In genomic region chr16:88759245-88759975, GRCh38 we compare ENCODE assay signal across 1 cellular context.
A peak's percentile ranks its signal among the peaks of the same experiment; 100 is the strongest.
TF ChIP-seq lines count a peak whose summit lies in the region.

No MANE protein-coding gene starts in this region.

TF ChIP-seq in HepG2, 621 proteins besides CTCF, POLR2A, EP300 and RAD21 (continued from another document and continues in another):
- peak; percentile 77 for TF ChIP-seq PAXIP1 (CRISPR knock-in tag; conservative IDR thresholded peaks at IDR 0.05)
- TF ChIP-seq MAX (IDR thresholded peaks at IDR 0.05) = peak; percentile 72; the same call in 1 of the 2 replicates
- TF ChIP-seq ZNF598 (CRISPR knock-in tag; IDR thresholded peaks at IDR 0.05; ENCODE audit: borderline replicate concordance) = peak; percentile 81; the same call in 1 of the 2 replicates
- 0 out of 2 replicates have a peak, but pooled peaks have one; percentile 30 for TF ChIP-seq KDM4B (CRISPR knock-in tag; IDR thresholded peaks at IDR 0.05)
- TF ChIP-seq SCMH1 (CRISPR knock-in tag; IDR thresholded peaks at IDR 0.05; ENCODE audit: borderline replicate concordance) = no peak
- TF ChIP-seq CHD2 (IDR thresholded peaks at IDR 0.05; ENCODE audit: low read depth, low read length) = no peak
- peak; percentile 77 for TF ChIP-seq KLF6 (CRISPR knock-in tag; IDR thresholded peaks at IDR 0.05)
- TF ChIP-seq ZNF687 (CRISPR knock-in tag; IDR thresholded peaks at IDR 0.05) = peak; percentile 94
- no peak for TF ChIP-seq HNRNPH1 (optimal IDR thresholded peaks at IDR 0.05; ENCODE audit: low read depth, low read length)
- TF ChIP-seq TBX3 (IDR thresholded peaks at IDR 0.05; ENCODE audit: borderline replicate concordance) = no peak
- no peak for TF ChIP-seq BCLAF1 (IDR thresholded peaks at IDR 0.05)
- TF ChIP-seq ZBTB1 (CRISPR knock-in tag; IDR thresholded peaks at IDR 0.05; ENCODE audit: borderline replicate concordance) = no peak
- TF ChIP-seq ISX (CRISPR knock-in tag; conservative IDR thresholded peaks at IDR 0.05) = no peak
- no peak for TF ChIP-seq NKX3-1 (CRISPR knock-in tag; IDR thresholded peaks at IDR 0.05)
- peak; percentile 60; the same call in 1 of the 2 replicates for TF ChIP-seq TFE3 (CRISPR knock-in tag; IDR thresholded peaks at IDR 0.05)
- peak; percentile 29; the same call in 1 of the 2 replicates for TF ChIP-seq ZNF543 (CRISPR knock-in tag; IDR thresholded peaks at IDR 0.05)
- no peak for TF ChIP-seq PLRG1 (conservative IDR thresholded peaks at IDR 0.05)
- TF ChIP-seq IKZF5 (CRISPR knock-in tag; IDR thresholded peaks at IDR 0.05) = peak; percentile 84
- peak; percentile 86; the same call in 1 of the 2 replicates for TF ChIP-seq DNMT1 (CRISPR knock-in tag; IDR thresholded peaks at IDR 0.05)
- TF ChIP-seq CEBPG (CRISPR knock-in tag; IDR thresholded peaks at IDR 0.05) = 0 out of 2 replicates have a peak, but pooled peaks have one; percentile 17
- no peak for TF ChIP-seq ZNF496 (CRISPR knock-in tag; IDR thresholded peaks at IDR 0.05; ENCODE audit: insufficient replicate concordance)
- peak; percentile 77 for TF ChIP-seq HOXA3 (CRISPR knock-in tag; IDR thresholded peaks at IDR 0.05)
- TF ChIP-seq ZNF615 (CRISPR knock-in tag; IDR thresholded peaks at IDR 0.05; ENCODE audit: borderline replicate concordance) = no peak
- TF ChIP-seq NFYC (CRISPR knock-in tag; IDR thresholded peaks at IDR 0.05) = 0 out of 2 replicates have a peak, but pooled peaks have one; percentile 10
- 0 out of 2 replicates have a peak, but pooled peaks have one; percentile 48 for TF ChIP-seq MEIS2 (CRISPR knock-in tag; IDR thresholded peaks at IDR 0.05)
- TF ChIP-seq RARA (CRISPR knock-in tag; IDR thresholded peaks at IDR 0.05) = peak; percentile 54
- TF ChIP-seq ZNF780A (CRISPR knock-in tag; IDR thresholded peaks at IDR 0.05) = no peak
- no peak for TF ChIP-seq CBX2 (IDR thresholded peaks at IDR 0.05; ENCODE audit: low read depth, low read length)
- TF ChIP-seq CBX2 (CRISPR knock-in tag; IDR thresholded peaks at IDR 0.05; ENCODE audit: low read depth) = no peak
- TF ChIP-seq HDAC2 (CRISPR knock-in tag; IDR thresholded peaks at IDR 0.05) = peak; percentile 94
- peak; percentile 89 for TF ChIP-seq AGO2 (optimal IDR thresholded peaks at IDR 0.05; ENCODE audit: low read depth, low read length)
- 0 out of 2 replicates have a peak, but pooled peaks have one; percentile 46 for TF ChIP-seq AHR (CRISPR knock-in tag; IDR thresholded peaks at IDR 0.05)
- peak; percentile 67 for TF ChIP-seq ZNF121 (CRISPR knock-in tag; IDR thresholded peaks at IDR 0.05)
- TF ChIP-seq ZNF367 (CRISPR knock-in tag; IDR thresholded peaks at IDR 0.05; ENCODE audit: borderline replicate concordance) = no peak
- no peak for TF ChIP-seq ELF4 (CRISPR knock-in tag; IDR thresholded peaks at IDR 0.05; ENCODE audit: borderline replicate concordance)
- peak; percentile 91 for TF ChIP-seq ZSCAN31 (CRISPR knock-in tag; IDR thresholded peaks at IDR 0.05; ENCODE audit: low read depth)
- peak; percentile 52; the same call in 1 of the 2 replicates for TF ChIP-seq ZNF160 (CRISPR knock-in tag; IDR thresholded peaks at IDR 0.05)
- no peak for TF ChIP-seq ZBTB42 (CRISPR knock-in tag; IDR thresholded peaks at IDR 0.05)
- TF ChIP-seq HNRNPL (IDR thresholded peaks at IDR 0.05; ENCODE audit: low read depth, low read length) = peak; percentile 92
- no peak for TF ChIP-seq ZNF337 (CRISPR knock-in tag; IDR thresholded peaks at IDR 0.05; ENCODE audit: borderline replicate concordance, low read depth)
- TF ChIP-seq HNRNPUL1 (IDR thresholded peaks at IDR 0.05; ENCODE audit: low read depth, low read length) = no peak
- peak; percentile 95 for TF ChIP-seq MEIS1 (CRISPR knock-in tag; IDR thresholded peaks at IDR 0.05; ENCODE audit: borderline replicate concordance)
- no peak for TF ChIP-seq SATB2 (CRISPR knock-in tag; IDR thresholded peaks at IDR 0.05)
- TF ChIP-seq SETDB1 (CRISPR knock-in tag; IDR thresholded peaks at IDR 0.05; ENCODE audit: borderline replicate concordance) = no peak
